Comparison of ENCODE assay signal across 12 cellular contexts in genomic region chr22:32112380-32112779, GRCh38. TPM values are rescaled to one million over a fixed set of nuclear protein-coding genes. Genes with fewer than 3 reads are reported as not detected.
"Had no signal": no experiment of that assay in that cellular context is flagged by ENCODE, and none has a peak within 500 bp of the region (broad histone marks: within the 10 kb centered on the region; RNA-seq: fewer than 3 reads in every experiment).

No MANE protein-coding gene starts in this region.

- H3K36me3 Mint-ChIP-seq: IgD-negative memory B cell had no signal

- H3K9me3 Mint-ChIP-seq: HFFc6, IgD-negative memory B cell had no signal

- H3K4me3 Mint-ChIP-seq: HFFc6, IgD-negative memory B cell had no signal

- ATAC-seq: HCT116, HepG2 had no signal

- H3K27ac Mint-ChIP-seq: HFFc6, IgD-negative memory B cell had no signal

- DNase-seq: GM23248, GOT3, H7, HFFc6, KBM-7 had no signal

- H3K27ac ChIP-seq: GM23248, HL-60, KMS-11 had no signal

RNA-seq across cellular contexts. Expression of gene C22orf42, which starts 46.7 kb away (rescaled TPM):
- total RNA-seq: GM23248, H4, H7, HepG2, HFFc6, HT1080 had no signal
